In the genomic region with DNA sequence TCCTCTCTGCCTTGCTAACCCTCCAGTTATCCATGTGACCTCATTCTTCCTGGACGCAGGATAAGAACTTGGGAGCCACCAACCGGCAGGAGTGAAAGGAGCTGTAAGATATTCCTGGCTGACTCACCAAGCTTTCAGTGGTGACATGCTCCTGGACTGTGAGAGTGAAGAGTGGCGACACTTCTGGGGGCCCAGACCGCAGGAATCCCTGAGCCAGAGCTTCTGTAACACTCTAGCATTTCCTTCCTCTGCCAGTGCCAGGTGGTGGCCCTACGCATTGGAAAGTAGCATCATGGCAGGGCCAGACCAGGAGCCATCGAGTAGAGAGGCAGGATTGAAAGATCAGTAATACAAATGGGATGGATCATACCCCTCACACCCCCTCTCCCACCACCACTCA, we compare ENCODE assay signal across 7 cellular contexts.
"Had no signal": no experiment of that assay in that cellular context is flagged by ENCODE, and none has a peak within 500 bp of the region (broad histone marks: within the 10 kb centered on the region; RNA-seq: fewer than 3 reads in every experiment).

No MANE protein-coding gene starts in this region.

- DNase-seq: GM23248, GOT3, H7, HFFc6, IMR-90 had no signal

- ATAC-seq: HCT116, K562 had no signal
